ENCODE assay signal across 14 cellular contexts in the genomic region with DNA sequence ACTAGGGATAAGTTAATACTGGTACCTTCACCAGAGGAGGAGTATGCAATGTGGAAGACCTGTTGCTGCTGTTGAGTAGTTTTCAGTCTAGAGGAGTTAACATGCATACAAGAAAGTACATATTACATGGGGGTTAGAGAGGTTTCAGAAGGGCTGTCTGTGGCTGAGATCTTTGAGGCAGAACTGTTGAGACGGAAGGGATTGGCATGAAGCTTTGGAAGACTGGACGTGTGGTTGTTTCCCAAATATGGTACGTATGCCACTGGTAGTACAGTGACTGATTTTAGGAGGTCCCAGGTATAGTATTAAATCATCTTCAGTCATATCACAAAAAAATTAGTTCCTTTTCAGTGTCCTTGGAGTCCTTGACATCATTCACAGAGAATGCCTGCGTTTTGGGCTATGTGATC. TPM values are rescaled to one million over a fixed set of nuclear protein-coding genes. Genes with fewer than 3 reads are reported as not detected.
DNase-seq lines count a peak whose midpoint lies in the region; ATAC-seq, FAIRE-seq and TF ChIP-seq lines count a peak whose summit lies in the region.
"Had no signal": no experiment of that assay in that cellular context is flagged by ENCODE, and none has a peak within 500 bp of the region (broad histone marks: within the 10 kb centered on the region; RNA-seq: fewer than 3 reads in every experiment).

No MANE protein-coding gene starts in this region.

- no peak for TF ChIP-seq RAD21 in GM12878 (IDR thresholded peaks at IDR 0.05; ENCODE audit: insufficient read depth, low read depth, low read length)

- 4% methylated on average over 4 of the region's 4 CpGs for WGBS in GM12878 (ENCODE audit: insufficient coverage, insufficient replicate concordance, low lambda C conversion rate, missing lambda C conversion rate)

- peak; percentile 65 for DNase-seq in GM12878 (ENCODE audit: low read depth, low spot score)
- DNase-seq in NCI-H1417 (lab: John Stamatoyannopoulos, UW): no peak
- no peak for DNase-seq in NCI-H69 (lab: John Stamatoyannopoulos, UW)
- DNase-seq in superior temporal gyrus (ENCODE audit: extremely low spot score): no peak
- DNase-seq in activated CD8-positive, alpha-beta memory T cell treated with anti-CD3 and anti-CD28 coated beads, Interleukin-2, amount 10 ng/mL, durations not matched to agents 7 days and 5 days: no peak
- DNase-seq: left lung, NCI-H345, SJCRH30 had no signal

- POLR2A ChIA-PET in GM12878 (lab: Charles Lee): interaction anchor here (0.7 to 3.1 kb wide), 11 partner anchors 8 to 99 kb away, joined by 3 to 19 read pairs (median 3); a partner anchor contains a TSS

- no peaks in the 10 kb centered on the region for H3K27me3 Mint-ChIP-seq in activated CD8-positive, alpha-beta memory T cell treated with anti-CD3 and anti-CD28 coated beads, Interleukin-2, amount 10 ng/mL, durations not matched to agents 7 days and 5 days

- peaks cover 5 to 17% of the 10 kb centered on the region in 2 experiments for H3K36me3 ChIP-seq in GM12878 (ENCODE audit: control insufficient read depth in 2 of 2, insufficient read depth in 2 of 2, low read length in 1 of 2)
- H3K36me3 ChIP-seq: left lung, prostate gland, SJCRH30 had no signal

- H3K27ac ChIP-seq in GM12878 (ENCODE audit: control insufficient read depth, insufficient read depth): peak overlapping the region; percentile 40; the same call in 1 of the 2 replicates
- H3K27ac ChIP-seq: left lung, prostate gland, SJCRH30 had no signal

- no peak overlapping the region for H3K4me3 ChIP-seq in GM12878
- H3K4me3 ChIP-seq: left lung, prostate gland, SJCRH30 had no signal

- in situ Hi-C loops in GM12878 (cut with MboI): no loop called here

- peaks cover 16% of the 10 kb centered on the region for H3K4me1 ChIP-seq in GM12878 (ENCODE audit: control insufficient read depth, insufficient read depth, low read length)
- H3K4me1 ChIP-seq: prostate gland had no signal

- no peak overlapping the region for H3K27ac Mint-ChIP-seq in activated CD8-positive, alpha-beta memory T cell treated with anti-CD3 and anti-CD28 coated beads, Interleukin-2, amount 10 ng/mL, durations not matched to agents 7 days and 5 days

- no peak overlapping the region for H3K9ac ChIP-seq in GM12878 (ENCODE audit: control insufficient read depth, insufficient read depth, low read length)

- no peaks in the 10 kb centered on the region for H3K9me3 ChIP-seq in GM12878 (replicated peaks; ENCODE audit: control insufficient read depth, insufficient read depth, low read length)
- H3K9me3 ChIP-seq: left lung, prostate gland, SJCRH30 had no signal

- CTCF ChIA-PET in GM12878 (lab: Yijun Ruan, JAX): interaction anchor here (0.7 to 3.2 kb wide), 9 partner anchors 12 to 62 kb away, joined by 3 to 14 read pairs (median 5); no protein-coding TSS in a partner anchor
- CTCF ChIA-PET in activated CD8-positive, alpha-beta memory T cell treated with anti-CD3 and anti-CD28 coated beads, Interleukin-2, amount 10 ng/mL, durations not matched to agents 7 days and 5 days (lab: Charles Lee): interaction anchor here (1.1 to 1.3 kb wide), 2 partner anchors 12 to 20 kb away, joined by 3 read pairs; no protein-coding TSS in a partner anchor

- SMC1A ChIA-PET in GM12878 (lab: Charles Lee; ENCODE audit: uncharacterized antibody, unreplicated experiment): interaction anchor here (0.7 to 26.3 kb wide), 9 partner anchors 9 to 100 kb away, joined by 3 to 1117 read pairs (median 11); a partner anchor contains a TSS

- H3K36me3 Mint-ChIP-seq in activated CD8-positive, alpha-beta memory T cell treated with anti-CD3 and anti-CD28 coated beads, Interleukin-2, amount 10 ng/mL, durations not matched to agents 7 days and 5 days: peaks cover 53% of the 10 kb centered on the region

- H3K79me2 ChIP-seq in GM12878 (ENCODE audit: control insufficient read depth, insufficient read depth, low read length): peaks cover 99% of the 10 kb centered on the region

- no peak overlapping the region for H3K4me3 Mint-ChIP-seq in activated CD8-positive, alpha-beta memory T cell treated with anti-CD3 and anti-CD28 coated beads, Interleukin-2, amount 10 ng/mL, durations not matched to agents 7 days and 5 days

- H2AFZ ChIP-seq in GM12878 (ENCODE audit: control insufficient read depth, low read depth, low read length): no peak overlapping the region

- no peak overlapping the region for H3K4me2 ChIP-seq in GM12878 (ENCODE audit: control insufficient read depth, insufficient read depth)

- H4K20me1 ChIP-seq in GM12878 (ENCODE audit: control insufficient read depth, insufficient read depth): peaks cover 5% of the 10 kb centered on the region; the same call in 1 of the 2 replicates

- H3K4me1 Mint-ChIP-seq in activated CD8-positive, alpha-beta memory T cell treated with anti-CD3 and anti-CD28 coated beads, Interleukin-2, amount 10 ng/mL, durations not matched to agents 7 days and 5 days: peaks cover 49% of the 10 kb centered on the region

- ATAC-seq in GM18858 (IDR thresholded peaks at IDR 0.05; ENCODE audit: unreplicated experiment) (peak; percentile 64), GM21390 (IDR thresholded peaks at IDR 0.05; ENCODE audit: unreplicated experiment) (peak; percentile 72), HG03097 (IDR thresholded peaks at IDR 0.05; ENCODE audit: low FRiP score, unreplicated experiment) (peak; percentile 64), GM12878 (peak; percentile 80)
- ATAC-seq in activated CD8-positive, alpha-beta memory T cell treated with anti-CD3 and anti-CD28 coated beads, Interleukin-2, amount 10 ng/mL, durations not matched to agents 7 days and 5 days: no peak
- ATAC-seq: left lung had no signal

- no peak for TF ChIP-seq EP300 in GM12878 (IDR thresholded peaks at IDR 0.05; ENCODE audit: borderline replicate concordance in 1 of 2, control insufficient read depth in 1 of 2, low read depth in 2 of 2, low read length in 2 of 2)

- RAD21 ChIA-PET in GM12878 (lab: Charles Lee; ENCODE audit: unreplicated experiment): interaction anchor here (0.8 to 2.3 kb wide), 7 partner anchors 10 to 58 kb away, joined by 3 to 13 read pairs (median 3); a partner anchor contains a TSS

- TF ChIP-seq CTCF in GM12878 (IDR thresholded peaks at IDR 0.05 in 2 of 3, conservative IDR thresholded peaks at IDR 0.05 in 1 of 3; ENCODE audit: control insufficient read depth in 2 of 3, extremely low read depth in 1 of 3, insufficient read depth in 1 of 3, low read depth in 3 of 3, low read length in 3 of 3): no peak

- TF ChIP-seq POLR2A in GM12878 (IDR thresholded peaks at IDR 0.05; ENCODE audit: low read depth, low read length): no peak

- intact Hi-C loops in GM12878 (cut with micrococcal nuclease; ENCODE audit: unreplicated experiment): no loop called here

- H3K27me3 ChIP-seq in GM12878 (replicated peaks in 1 of 2; ENCODE audit: control insufficient read depth in 2 of 2, insufficient read depth in 2 of 2, low read length in 1 of 2): no peaks in the 10 kb centered on the region
- H3K27me3 ChIP-seq: left lung, SJCRH30 had no signal

- peak; percentile 90 for FAIRE-seq in GM12878 (lab: Jason Lieb, UNC)
- FAIRE-seq: bronchial epithelial cell, D721Med had no signal

- no peaks in the 10 kb centered on the region for H3K9me3 Mint-ChIP-seq in activated CD8-positive, alpha-beta memory T cell treated with anti-CD3 and anti-CD28 coated beads, Interleukin-2, amount 10 ng/mL, durations not matched to agents 7 days and 5 days (ENCODE audit: low read depth)

- BruUV-seq in GM12878 (replicated peaks; lab: Mats Ljungman, UMichigan): no TSS peak

TF ChIP-seq in GM12878, 131 proteins besides CTCF, POLR2A, EP300 and RAD21 (continues in another document):
- TF ChIP-seq ZBED1 (IDR thresholded peaks at IDR 0.05; ENCODE audit: borderline replicate concordance) (peak; percentile 63; the same call in 1 of the 2 replicates), SRF (IDR thresholded peaks at IDR 0.05; ENCODE audit: low read depth in 2 of 2, low read length in 2 of 2) (peak in 1 of 2 experiments; percentile 66; a peak in 1 of 4 replicates), RUNX3 (IDR thresholded peaks at IDR 0.05; ENCODE audit: low read length) (peak; percentile 71), POLR2AphosphoS5 (IDR thresholded peaks at IDR 0.05; ENCODE audit: low read length) (peak; percentile 73), JUNB (IDR thresholded peaks at IDR 0.05) (peak; percentile 88), DPF2 (IDR thresholded peaks at IDR 0.05) (0 out of 2 replicates have a peak, but pooled peaks have one; percentile 18), GABPA (IDR thresholded peaks at IDR 0.05; ENCODE audit: low read depth) (no peak), IKZF1 (conservative IDR thresholded peaks at IDR 0.05) (peak; percentile 41; the same call in 1 of the 2 replicates), POU2F2 (IDR thresholded peaks at IDR 0.05; ENCODE audit: borderline replicate concordance, low read depth, low read length) (0 out of 3 replicates have a peak, but pooled peaks have one; percentile 31), CHD4 (IDR thresholded peaks at IDR 0.05) (no peak)

RNA-seq across cellular contexts. Expression of a gene that starts 17.6 kb away (rescaled TPM):
- total RNA-seq in GM12878 (2013; cell fraction: nucleolus; rRNA removed): 75.1 and 80.9 TPM in 2 replicates
- 140 and 157 TPM in 2 replicates for total RNA-seq in GM12878 (2014; rRNA removed)
- 178 and 183 TPM in 2 replicates for total RNA-seq in GM12878 (2014; rRNA removed; fragmentation: Illumina TruSeq; extraction: Trizol)
- total RNA-seq in GM12878 (2021): 116 and 124 TPM in 2 replicates
- polyA plus RNA-seq in GM12878 (2011; ENCODE audit: low read depth): 51.5 TPM
- polyA plus RNA-seq in GM12878 (2011; rRNA removed): 169 and 264 TPM in 2 replicates
- polyA plus RNA-seq in GM12878 (2011; cell fraction: cytosol; rRNA removed): 66.2 and 70.2 TPM in 2 replicates
- 51.6 and 57.2 TPM in 2 replicates for polyA plus RNA-seq in GM12878 (2011; cell fraction: nucleus; rRNA removed)
- 82.6 and 119 TPM in 2 replicates for polyA plus RNA-seq in GM12878 (2012)
- polyA plus RNA-seq in GM12878 (2014; fragmentation: Illumina TruSeq; extraction: Trizol): 180 and 219 TPM in 2 replicates
- 100 to 1,000 TPM; 217 to 324 TPM for polyA plus RNA-seq in GM12878 (2014; fragmentation: Nextera tagmentation; extraction: Ambion mirVana)
- 108 and 144 TPM in 2 replicates for polyA plus RNA-seq in GM12878 (2014; rRNA removed)
- polyA plus RNA-seq in GM12878 (2016; fragmentation: Nextera tagmentation; extraction: Ambion mirVana): 100 to 1,000 TPM; 177 to 181 TPM
- 69.6 and 132 TPM in 2 replicates for polyA minus RNA-seq in GM12878 (2011; rRNA and poly(A)+ RNA removed)
- 56.4 and 60.0 TPM in 2 replicates for polyA minus RNA-seq in GM12878 (2011; cell fraction: cytosol; rRNA and poly(A)+ RNA removed)
- polyA minus RNA-seq in GM12878 (2011; cell fraction: nucleus; rRNA and poly(A)+ RNA removed): 30.6 and 45.0 TPM in 2 replicates
- total RNA-seq in activated CD8-positive, alpha-beta memory T cell treated with anti-CD3 and anti-CD28 coated beads, Interleukin-2, amount 10 ng/mL, durations not matched to agents 7 days and 5 days: 100 to 1,000 TPM; 106 to 109 TPM
